In genomic region chr2:134344954-134345697, GRCh38 we compare ENCODE assay signal across 35 cellular contexts.
"Had no signal": no experiment of that assay in that cellular context is flagged by ENCODE, and none has a peak within 500 bp of the region (broad histone marks: within the 10 kb centered on the region; RNA-seq: fewer than 3 reads in every experiment).

No MANE protein-coding gene starts in this region.

- H3K9me3 ChIP-seq: esophagus squamous epithelium, gastroesophageal sphincter, heart right ventricle had no signal

- H3K4me3 Mint-ChIP-seq: activated CD4-positive, alpha-beta memory T cell treated with anti-CD3 and anti-CD28 coated beads for 36 hours; activated CD4-positive, alpha-beta T cell treated with anti-CD3 and anti-CD28 coated beads for 36 hours; activated CD4-positive, alpha-beta T cell treated with anti-CD3 and anti-CD28 coated beads, Interleukin-2, amount 10 ng/mL, durations not matched to agents 24 days and 14 days; activated CD8-positive, alpha-beta memory T cell treated with anti-CD3 and anti-CD28 coated beads, Interleukin-2, amount 10 ng/mL, durations not matched to agents 7 days and 5 days; activated CD8-positive, alpha-beta T cell treated with anti-CD3 and anti-CD28 coated beads, Interleukin-2, amount 10 ng/mL, durations not matched to agents 7 days and 5 days; activated naive CD4-positive, alpha-beta T cell treated with anti-CD3 and anti-CD28 coated beads, Interleukin-2, amount 10 ng/mL, durations not matched to agents 7 days and 5 days; activated naive CD8-positive, alpha-beta T cell treated with anti-CD3 and anti-CD28 coated beads, Interleukin-2, amount 10 ng/mL, durations not matched to agents 7 days and 5 days; activated T-helper 1 cell treated with anti-CD3 and anti-CD28 coated beads, Interleukin-12 subunit alpha, Interleukin-12 subunit beta, Interleukin-2, Interleukin-4 antibody, amounts not matched to agents 30 ng/mL and 10 ng/mL and 1 ng/mL, durations not matched to agents 14 hours and 24 hours and 36 hours; central memory CD8-positive, alpha-beta T cell; dendritic cell treated with granulocyte-macrophage colony-stimulating factor and Interleukin-4, amounts not matched to agents 40 ng/mL and 50 ng/mL, for 4 days; effector memory CD8-positive, alpha-beta T cell; T-cell; T-helper 1 cell treated with Interleukin-12 subunit alpha and Interleukin-12 subunit beta and Interleukin-4 antibody, amounts not matched to agents 30 μg/mL and 1 μg/mL, for 36 hours; T-helper 2 cell treated with Interferon-gamma antibody and Interleukin-4, amounts not matched to agents 5 μg/mL and 100 μg/mL, for 36 hours had no signal

- ATAC-seq: activated CD4-positive, alpha-beta T cell treated with anti-CD3 and anti-CD28 coated beads for 36 hours; activated CD8-positive, alpha-beta memory T cell treated with anti-CD3 and anti-CD28 coated beads, Interleukin-2, amount 10 ng/mL, durations not matched to agents 7 days and 5 days; activated CD8-positive, alpha-beta T cell treated with anti-CD3 and anti-CD28 coated beads, Interleukin-2, amount 10 ng/mL, durations not matched to agents 7 days and 5 days; effector memory CD8-positive, alpha-beta T cell; gastroesophageal sphincter; heart right ventricle; T-cell had no signal

- FAIRE-seq: astrocyte, bronchial epithelial cell had no signal

- H3K27me3 ChIP-seq: brain microvascular endothelial cell, esophagus squamous epithelium, gastroesophageal sphincter, heart right ventricle had no signal

- H3K4me1 Mint-ChIP-seq: activated CD4-positive, alpha-beta T cell treated with anti-CD3 and anti-CD28 coated beads, Interleukin-2, amount 10 ng/mL, durations not matched to agents 24 days and 14 days; activated naive CD4-positive, alpha-beta T cell treated with anti-CD3 and anti-CD28 coated beads, Interleukin-2, amount 10 ng/mL, durations not matched to agents 7 days and 5 days; central memory CD8-positive, alpha-beta T cell had no signal

- H3K4me3 ChIP-seq: coronary artery, esophagus squamous epithelium, gastroesophageal sphincter, heart right ventricle had no signal

- H3K4me1 ChIP-seq: gastroesophageal sphincter had no signal

- H3K27ac Mint-ChIP-seq: activated CD4-positive, alpha-beta memory T cell treated with anti-CD3 and anti-CD28 coated beads for 36 hours; activated CD4-positive, alpha-beta T cell treated with anti-CD3 and anti-CD28 coated beads for 36 hours; activated CD4-positive, alpha-beta T cell treated with anti-CD3 and anti-CD28 coated beads, Interleukin-2, amount 10 ng/mL, durations not matched to agents 24 days and 14 days; activated CD8-positive, alpha-beta memory T cell treated with anti-CD3 and anti-CD28 coated beads, Interleukin-2, amount 10 ng/mL, durations not matched to agents 7 days and 5 days; activated CD8-positive, alpha-beta T cell treated with anti-CD3 and anti-CD28 coated beads, Interleukin-2, amount 10 ng/mL, durations not matched to agents 7 days and 5 days; activated naive CD4-positive, alpha-beta T cell treated with anti-CD3 and anti-CD28 coated beads, Interleukin-2, amount 10 ng/mL, durations not matched to agents 7 days and 5 days; activated naive CD8-positive, alpha-beta T cell treated with anti-CD3 and anti-CD28 coated beads, Interleukin-2, amount 10 ng/mL, durations not matched to agents 7 days and 5 days; activated T-helper 1 cell treated with anti-CD3 and anti-CD28 coated beads, Interleukin-12 subunit alpha, Interleukin-12 subunit beta, Interleukin-2, Interleukin-4 antibody, amounts not matched to agents 30 ng/mL and 10 ng/mL and 1 ng/mL, durations not matched to agents 14 hours and 24 hours and 36 hours; dendritic cell treated with granulocyte-macrophage colony-stimulating factor and Interleukin-4, amounts not matched to agents 40 ng/mL and 50 ng/mL, for 4 days; effector memory CD8-positive, alpha-beta T cell; T-helper 1 cell treated with Interleukin-12 subunit alpha and Interleukin-12 subunit beta and Interleukin-4 antibody, amounts not matched to agents 30 μg/mL and 1 μg/mL, for 36 hours; T-helper 2 cell treated with Interferon-gamma antibody and Interleukin-4, amounts not matched to agents 5 μg/mL and 100 μg/mL, for 36 hours had no signal

- H3K27me3 Mint-ChIP-seq: activated CD4-positive, alpha-beta memory T cell treated with anti-CD3 and anti-CD28 coated beads for 36 hours; activated CD4-positive, alpha-beta T cell treated with anti-CD3 and anti-CD28 coated beads for 36 hours; activated CD4-positive, alpha-beta T cell treated with anti-CD3 and anti-CD28 coated beads, Interleukin-2, amount 10 ng/mL, durations not matched to agents 24 days and 14 days; activated CD8-positive, alpha-beta memory T cell treated with anti-CD3 and anti-CD28 coated beads, Interleukin-2, amount 10 ng/mL, durations not matched to agents 7 days and 5 days; activated naive CD4-positive, alpha-beta T cell treated with anti-CD3 and anti-CD28 coated beads, Interleukin-2, amount 10 ng/mL, durations not matched to agents 7 days and 5 days; activated naive CD8-positive, alpha-beta T cell treated with anti-CD3 and anti-CD28 coated beads, Interleukin-2, amount 10 ng/mL, durations not matched to agents 7 days and 5 days; central memory CD8-positive, alpha-beta T cell; dendritic cell treated with granulocyte-macrophage colony-stimulating factor and Interleukin-4, amounts not matched to agents 40 ng/mL and 50 ng/mL, for 4 days; effector memory CD8-positive, alpha-beta T cell; T-cell had no signal

- H3K36me3 ChIP-seq: brain microvascular endothelial cell had no signal

- H3K27ac ChIP-seq: brain microvascular endothelial cell, coronary artery, esophagus squamous epithelium, gastroesophageal sphincter, heart right ventricle, WERI-Rb-1 had no signal

- DNase-seq: activated CD4-positive, alpha-beta memory T cell treated with anti-CD3 and anti-CD28 coated beads for 36 hours; activated CD4-positive, alpha-beta T cell treated with anti-CD3 and anti-CD28 coated beads for 36 hours; activated CD4-positive, alpha-beta T cell treated with anti-CD3 and anti-CD28 coated beads, Interleukin-2, amount 10 ng/mL, durations not matched to agents 24 days and 14 days; activated CD4-positive, CD25-positive, alpha-beta regulatory T cell; activated CD4-positive, CD25-positive, alpha-beta regulatory T cell treated with anti-CD3 and anti-CD28 coated beads, Interleukin-2, amount 50 U/mL, for 72 hours; activated CD8-positive, alpha-beta memory T cell treated with anti-CD3 and anti-CD28 coated beads, Interleukin-2, amount 10 ng/mL, durations not matched to agents 7 days and 5 days; activated CD8-positive, alpha-beta memory T cell treated with anti-CD3 and anti-CD28 coated beads, Interleukin-2, amount 50 U/mL, for 4 hours; activated CD8-positive, alpha-beta T cell treated with anti-CD3 and anti-CD28 coated beads, Interleukin-2, amount 10 ng/mL, durations not matched to agents 7 days and 5 days; activated gamma-delta T cell; activated naive CD4-positive, alpha-beta T cell; activated naive CD4-positive, alpha-beta T cell treated with anti-CD3 and anti-CD28 coated beads, Interleukin-2, amount 10 ng/mL, durations not matched to agents 7 days and 5 days; activated naive CD8-positive, alpha-beta T cell treated with anti-CD3 and anti-CD28 coated beads, Interleukin-2, amount 10 ng/mL, durations not matched to agents 7 days and 5 days; activated T-cell treated with anti-CD3 and anti-CD28 coated beads, Interleukin-2, amount 50 U/mL, for 1 hour; activated T-cell treated with anti-CD3 and anti-CD28 coated beads, Interleukin-2, amount 50 U/mL, for 48 hours; amniotic stem cell; anterior cingulate cortex; brain microvascular endothelial cell; effector CD4-positive, alpha-beta T cell; effector memory CD8-positive, alpha-beta T cell; esophagus squamous epithelium; foreskin melanocyte; heart right ventricle; SW 1271; T-cell; T1000; WERI-Rb-1 had no signal

- H3K9me3 Mint-ChIP-seq: activated CD4-positive, alpha-beta memory T cell treated with anti-CD3 and anti-CD28 coated beads for 36 hours; activated naive CD4-positive, alpha-beta T cell treated with anti-CD3 and anti-CD28 coated beads, Interleukin-2, amount 10 ng/mL, durations not matched to agents 7 days and 5 days; activated naive CD8-positive, alpha-beta T cell treated with anti-CD3 and anti-CD28 coated beads, Interleukin-2, amount 10 ng/mL, durations not matched to agents 7 days and 5 days; activated T-helper 1 cell treated with anti-CD3 and anti-CD28 coated beads, Interleukin-12 subunit alpha, Interleukin-12 subunit beta, Interleukin-2, Interleukin-4 antibody, amounts not matched to agents 30 ng/mL and 10 ng/mL and 1 ng/mL, durations not matched to agents 14 hours and 24 hours and 36 hours; central memory CD8-positive, alpha-beta T cell; dendritic cell treated with granulocyte-macrophage colony-stimulating factor and Interleukin-4, amounts not matched to agents 40 ng/mL and 50 ng/mL, for 4 days; effector memory CD8-positive, alpha-beta T cell; T-cell; T-helper 1 cell treated with Interleukin-12 subunit alpha and Interleukin-12 subunit beta and Interleukin-4 antibody, amounts not matched to agents 30 μg/mL and 1 μg/mL, for 36 hours; T-helper 2 cell treated with Interferon-gamma antibody and Interleukin-4, amounts not matched to agents 5 μg/mL and 100 μg/mL, for 36 hours had no signal
